In genomic region chr17:13293421-13293820, GRCh38 we compare ENCODE assay signal across 3 cellular contexts.
TF ChIP-seq lines count a peak whose summit lies in the region.

No MANE protein-coding gene starts in this region.

TF ChIP-seq in HepG2, 621 proteins besides CTCF, POLR2A, EP300 and RAD21 (continues in another document):
- TF ChIP-seq, protein P1, sequence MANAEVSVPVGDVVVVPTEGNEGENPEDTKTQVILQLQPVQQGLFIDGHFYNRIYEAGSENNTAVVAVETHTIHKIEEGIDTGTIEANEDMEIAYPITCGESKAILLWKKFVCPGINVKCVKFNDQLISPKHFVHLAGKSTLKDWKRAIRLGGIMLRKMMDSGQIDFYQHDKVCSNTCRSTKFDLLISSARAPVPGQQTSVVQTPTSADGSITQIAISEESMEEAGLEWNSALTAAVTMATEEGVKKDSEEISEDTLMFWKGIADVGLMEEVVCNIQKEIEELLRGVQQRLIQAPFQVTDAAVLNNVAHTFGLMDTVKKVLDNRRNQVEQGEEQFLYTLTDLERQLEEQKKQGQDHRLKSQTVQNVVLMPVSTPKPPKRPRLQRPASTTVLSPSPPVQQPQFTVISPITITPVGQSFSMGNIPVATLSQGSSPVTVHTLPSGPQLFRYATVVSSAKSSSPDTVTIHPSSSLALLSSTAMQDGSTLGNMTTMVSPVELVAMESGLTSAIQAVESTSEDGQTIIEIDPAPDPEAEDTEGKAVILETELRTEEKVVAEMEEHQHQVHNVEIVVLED (CRISPR knock-in tag; IDR thresholded peaks at IDR 0.05; ENCODE audit: borderline replicate concordance): no peak
- no peak for TF ChIP-seq GABPA (IDR thresholded peaks at IDR 0.05; ENCODE audit: low read depth, low read length)
- TF ChIP-seq GABPA (CRISPR knock-in tag; IDR thresholded peaks at IDR 0.05; ENCODE audit: low read depth): no peak
- no peak for TF ChIP-seq MBNL3 (CRISPR knock-in tag; conservative IDR thresholded peaks at IDR 0.05)
- TF ChIP-seq ARHGAP35 (CRISPR knock-in tag; IDR thresholded peaks at IDR 0.05; ENCODE audit: borderline replicate concordance): no peak
- TF ChIP-seq RFXANK (CRISPR knock-in tag; IDR thresholded peaks at IDR 0.05): no peak
- TF ChIP-seq ASH2L (IDR thresholded peaks at IDR 0.05; ENCODE audit: insufficient read length, low read depth, low read length): no peak
- TF ChIP-seq U2AF2 (IDR thresholded peaks at IDR 0.05; ENCODE audit: low read depth, low read length): peak; percentile 66; the same call in 1 of the 2 replicates

TF ChIP-seq in HEK293, 187 proteins besides CTCF, POLR2A, EP300 and RAD21:
- TF ChIP-seq ZNF324 (tag by site-specific recombination; IDR thresholded peaks at IDR 0.05) (no peak), PRDM1 (tag by site-specific recombination; IDR thresholded peaks at IDR 0.05) (peak; percentile 82), ZNF366 (tag by site-specific recombination; conservative IDR thresholded peaks at IDR 0.05) (peak; percentile 71)

TF ChIP-seq in K562, 482 proteins besides CTCF, POLR2A, EP300 and RAD21:
- TF ChIP-seq JUN (IDR thresholded peaks at IDR 0.05; ENCODE audit: borderline replicate concordance, low read depth, low read length) (no peak), JUN (CRISPR knock-in tag; IDR thresholded peaks at IDR 0.05; ENCODE audit: borderline replicate concordance) (no peak), KAT8 (IDR thresholded peaks at IDR 0.05; ENCODE audit: low read depth) (no peak), DPF2 (IDR thresholded peaks at IDR 0.05) (no peak), ZNF512 (tag; IDR thresholded peaks at IDR 0.05) (peak; percentile 68), RBM15 (IDR thresholded peaks at IDR 0.05; ENCODE audit: insufficient read depth, low read length) (no peak), ZNF551 (CRISPR knock-in tag; IDR thresholded peaks at IDR 0.05) (no peak)
